Comparison of ENCODE assay signal across 8 cellular contexts in genomic region chr1:94236630-94237290, GRCh38. TPM values are rescaled to one million over a fixed set of nuclear protein-coding genes. Genes with fewer than 3 reads are reported as not detected.
DNase-seq lines count a peak whose midpoint lies in the region; ATAC-seq and TF ChIP-seq lines count a peak whose summit lies in the region.

No MANE protein-coding gene starts in this region.

- no peaks in the 10 kb centered on the region for H3K79me2 ChIP-seq in Karpas-422 (ENCODE audit: low read length)
- peaks cover 68% of the 10 kb centered on the region for H3K79me2 ChIP-seq in hepatocyte

- H3K4me3 ChIP-seq in CD8-positive, alpha-beta memory T cell (ENCODE audit: low read length): no peak overlapping the region
- peak overlapping the region; percentile 51; the same call in 1 of the 2 replicates for H3K4me3 ChIP-seq in Karpas-422 (ENCODE audit: low read length)
- peak overlapping the region in 2 of 4 donors; percentile 29 to 68 for H3K4me3 ChIP-seq in adrenal gland
- peak overlapping the region; percentile 49 for H3K4me3 ChIP-seq in hepatocyte
- H3K4me3 ChIP-seq in skeletal muscle cell (ENCODE audit: low read depth, low read length): peak overlapping the region; percentile 90

- intact Hi-C loops in adrenal gland (cut with DNase I): no loop called here

- TF ChIP-seq CTCF in adrenal gland (IDR thresholded peaks at IDR 0.05): peak in 2 of 6 experiments; percentile 1 to 16
- TF ChIP-seq CTCF in hepatocyte (IDR thresholded peaks at IDR 0.05; ENCODE audit: poor library complexity): peak; percentile 27

- ATAC-seq in GM19463 (IDR thresholded peaks at IDR 0.05; ENCODE audit: unreplicated experiment): peak; percentile 12

- no peaks in the 10 kb centered on the region for H3K4me1 ChIP-seq in CD8-positive, alpha-beta memory T cell (ENCODE audit: insufficient read depth, low read length)
- H3K4me1 ChIP-seq in Karpas-422 (ENCODE audit: low read length) (no peaks in the 10 kb centered on the region), adrenal gland (replicated peaks in 1 of 2) (peaks cover 0 to 6% of the 10 kb centered on the region in 2 donors), hepatocyte (ENCODE audit: insufficient read depth) (no peaks in the 10 kb centered on the region)

- CTCF ChIA-PET in CD8-positive, alpha-beta memory T cell (lab: Charles Lee): no interaction called here

- no peak overlapping the region for H3K9ac ChIP-seq in Karpas-422 (ENCODE audit: low read length)

- no peak for TF ChIP-seq POLR2A in adrenal gland (IDR thresholded peaks at IDR 0.05)

- H4K20me1 ChIP-seq in Karpas-422 (ENCODE audit: insufficient read depth, low read depth, low read length): no peaks in the 10 kb centered on the region
- H4K20me1 ChIP-seq in hepatocyte (ENCODE audit: insufficient read depth, poor library complexity, severe bottlenecking): no peaks in the 10 kb centered on the region

- H3K27me3 Mint-ChIP-seq in CD8-positive, alpha-beta memory T cell: peaks cover 58 to 78% of the 10 kb centered on the region in 2 donors

- peaks cover 0 to 5% (median 0%) of the 10 kb centered on the region in 3 donors for H3K36me3 Mint-ChIP-seq in CD8-positive, alpha-beta memory T cell

- peak in 1 of 5 donors; percentile 1 for DNase-seq in CD8-positive, alpha-beta memory T cell
- DNase-seq in Karpas-422 (no peak), adrenal gland (peak in 3 of 7 donors; percentile 13 to 26 (median 25)), hepatocyte (ENCODE audit: low spot score) (peak; percentile 64), skeletal muscle cell (ENCODE audit: low read depth) (no peak), OCI-M2 (lab: John Stamatoyannopoulos, UW; ENCODE audit: unreplicated experiment) (no peak)
- no peak for DNase-seq in activated effector memory CD4-positive, alpha-beta T cell treated with Interleukin-2 at 50 U/mL for 16 hours

- peak overlapping the region in 6 of 7 donors; percentile 51 to 80 (median 56) for H3K4me3 Mint-ChIP-seq in CD8-positive, alpha-beta memory T cell

- H3K27ac ChIP-seq in CD8-positive, alpha-beta memory T cell (ENCODE audit: low read depth, low read length): no peak overlapping the region
- no peak overlapping the region for H3K27ac ChIP-seq in Karpas-422 (ENCODE audit: low read length)
- H3K27ac ChIP-seq in adrenal gland: peak overlapping the region in 4 of 5 donors; percentile 33 to 83 (median 72)
- peak overlapping the region; percentile 82 for H3K27ac ChIP-seq in hepatocyte

- no peak overlapping the region for H2AFZ ChIP-seq in Karpas-422 (ENCODE audit: low read length)
- peak overlapping the region; percentile 83 for H2AFZ ChIP-seq in hepatocyte

- no peaks in the 10 kb centered on the region for H3K9me3 ChIP-seq in CD8-positive, alpha-beta memory T cell (ENCODE audit: low read length)
- H3K9me3 ChIP-seq in Karpas-422 (ENCODE audit: low read length) (no peaks in the 10 kb centered on the region), adrenal gland (replicated peaks in 1 of 3) (no peaks in the 10 kb centered on the region), hepatocyte (ENCODE audit: low read depth) (no peaks in the 10 kb centered on the region)

- no peak overlapping the region for H3K27ac Mint-ChIP-seq in CD8-positive, alpha-beta memory T cell

- H3K9me3 Mint-ChIP-seq in CD8-positive, alpha-beta memory T cell: peaks cover 2 to 15% (median 9%) of the 10 kb centered on the region in 5 donors

- peaks cover 12 to 23% (median 15%) of the 10 kb centered on the region in 3 donors for H3K4me1 Mint-ChIP-seq in CD8-positive, alpha-beta memory T cell

- H3K27me3 ChIP-seq in CD8-positive, alpha-beta memory T cell (ENCODE audit: insufficient read depth, low read length, poor library complexity, severe bottlenecking): peaks cover 20% of the 10 kb centered on the region
- no peaks in the 10 kb centered on the region; the same call in 1 of the 2 replicates for H3K27me3 ChIP-seq in Karpas-422 (ENCODE audit: low read length)
- H3K27me3 ChIP-seq in adrenal gland: peaks cover 22% of the 10 kb centered on the region
- peaks cover 5% of the 10 kb centered on the region for H3K27me3 ChIP-seq in hepatocyte

- WGBS in adrenal gland, 4 donors: 1 to 9% (median 2%) methylated on average over 6 to 39 of the region's 39 CpGs
- WGBS in hepatocyte (ENCODE audit: low lambda C conversion rate, missing lambda C conversion rate): under 1% methylated on average over 37 of the region's 39 CpGs

- H3K4me2 ChIP-seq in Karpas-422 (ENCODE audit: low read depth, low read length, poor library complexity, severe bottlenecking) (peak overlapping the region; percentile 64), hepatocyte (peak overlapping the region; percentile 85)

- H3K9me2 ChIP-seq in Karpas-422 (replicated peaks; ENCODE audit: insufficient read depth, low read length): no peaks in the 10 kb centered on the region
- no peaks in the 10 kb centered on the region for H3K9me2 ChIP-seq in hepatocyte (replicated peaks; ENCODE audit: insufficient read depth)

- H3K36me3 ChIP-seq in CD8-positive, alpha-beta memory T cell (ENCODE audit: insufficient read depth, low read length): no peaks in the 10 kb centered on the region
- no peaks in the 10 kb centered on the region for H3K36me3 ChIP-seq in Karpas-422 (ENCODE audit: insufficient read depth, low read length)
- H3K36me3 ChIP-seq in adrenal gland (replicated peaks in 1 of 2): no peaks in the 10 kb centered on the region
- no peaks in the 10 kb centered on the region for H3K36me3 ChIP-seq in hepatocyte (replicated peaks; ENCODE audit: insufficient read depth, low read depth)

- POLR2A ChIA-PET in CD8-positive, alpha-beta memory T cell (lab: Charles Lee): no interaction called here

RNA-seq across cellular contexts. Expression of gene ARHGAP29, which starts 0.6 kb away (rescaled TPM):
- total RNA-seq in CD8-positive, alpha-beta memory T cell: not detected
- polyA plus RNA-seq in CD8-positive, alpha-beta memory T cell: not detected
- 0.04 and 0.48 TPM in 2 replicates for total RNA-seq in Karpas-422 (2014; rRNA removed; shearing (Covaris generic); ENCODE audit: low replicate concordance)
- 10 to 100 TPM in 6 of 8 donors, 1 to 10 TPM in 2; 7.7 to 16.7 (median 11.1) TPM for total RNA-seq in adrenal gland
- polyA plus RNA-seq in adrenal gland: 1 to 10 TPM; 5.3 to 7.2 (median 6.2) TPM
- total RNA-seq in hepatocyte: 22.3 and 22.4 TPM in 2 replicates
- 9.6 and 22.3 TPM in 2 replicates for polyA plus RNA-seq in hepatocyte

Comparison
In these comparisons a context has a peak if more than half of its experiments do, and no peak if none do; other contexts are left out.
1. H3K27ac ChIP-seq: peak in adrenal gland (4 of 5) and hepatocyte (single experiment); none in CD8-positive, alpha-beta memory T cell (single experiment) and Karpas-422 (single experiment).